2 cellular contexts compared by ENCODE assay signal in the genomic region with DNA sequence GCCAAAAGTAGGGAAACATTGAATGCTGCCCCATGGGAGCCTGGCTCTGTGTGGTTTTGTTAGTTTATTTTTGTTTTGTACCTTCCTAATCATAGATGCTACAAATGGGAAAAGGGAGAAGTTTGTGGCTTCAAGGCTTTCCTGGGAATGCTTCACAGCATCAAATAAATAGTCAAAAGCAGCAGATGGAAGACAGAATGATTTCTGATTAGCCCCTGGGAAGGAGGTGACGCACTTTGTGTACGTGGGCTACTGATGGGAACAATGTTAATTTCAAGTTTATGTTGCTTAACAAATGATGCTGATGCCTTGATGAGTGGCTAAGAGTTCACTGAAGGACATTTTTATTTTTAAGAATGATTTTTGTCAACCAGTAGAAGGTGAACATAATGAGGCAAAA.
A peak's percentile ranks its signal among the peaks of the same experiment; 100 is the strongest.
TF ChIP-seq lines count a peak whose summit lies in the region.

No MANE protein-coding gene starts in this region.

TF ChIP-seq in HCT116, 20 proteins besides CTCF, POLR2A, EP300 and RAD21 (continued from another document):
- TF ChIP-seq, protein P1, sequence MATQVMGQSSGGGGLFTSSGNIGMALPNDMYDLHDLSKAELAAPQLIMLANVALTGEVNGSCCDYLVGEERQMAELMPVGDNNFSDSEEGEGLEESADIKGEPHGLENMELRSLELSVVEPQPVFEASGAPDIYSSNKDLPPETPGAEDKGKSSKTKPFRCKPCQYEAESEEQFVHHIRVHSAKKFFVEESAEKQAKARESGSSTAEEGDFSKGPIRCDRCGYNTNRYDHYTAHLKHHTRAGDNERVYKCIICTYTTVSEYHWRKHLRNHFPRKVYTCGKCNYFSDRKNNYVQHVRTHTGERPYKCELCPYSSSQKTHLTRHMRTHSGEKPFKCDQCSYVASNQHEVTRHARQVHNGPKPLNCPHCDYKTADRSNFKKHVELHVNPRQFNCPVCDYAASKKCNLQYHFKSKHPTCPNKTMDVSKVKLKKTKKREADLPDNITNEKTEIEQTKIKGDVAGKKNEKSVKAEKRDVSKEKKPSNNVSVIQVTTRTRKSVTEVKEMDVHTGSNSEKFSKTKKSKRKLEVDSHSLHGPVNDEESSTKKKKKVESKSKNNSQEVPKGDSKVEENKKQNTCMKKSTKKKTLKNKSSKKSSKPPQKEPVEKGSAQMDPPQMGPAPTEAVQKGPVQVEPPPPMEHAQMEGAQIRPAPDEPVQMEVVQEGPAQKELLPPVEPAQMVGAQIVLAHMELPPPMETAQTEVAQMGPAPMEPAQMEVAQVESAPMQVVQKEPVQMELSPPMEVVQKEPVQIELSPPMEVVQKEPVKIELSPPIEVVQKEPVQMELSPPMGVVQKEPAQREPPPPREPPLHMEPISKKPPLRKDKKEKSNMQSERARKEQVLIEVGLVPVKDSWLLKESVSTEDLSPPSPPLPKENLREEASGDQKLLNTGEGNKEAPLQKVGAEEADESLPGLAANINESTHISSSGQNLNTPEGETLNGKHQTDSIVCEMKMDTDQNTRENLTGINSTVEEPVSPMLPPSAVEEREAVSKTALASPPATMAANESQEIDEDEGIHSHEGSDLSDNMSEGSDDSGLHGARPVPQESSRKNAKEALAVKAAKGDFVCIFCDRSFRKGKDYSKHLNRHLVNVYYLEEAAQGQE (IDR thresholded peaks at IDR 0.05; ENCODE audit: low read depth): no peak
- no peak for TF ChIP-seq SIN3A (IDR thresholded peaks at IDR 0.05; ENCODE audit: low read depth)
- TF ChIP-seq SP1 (IDR thresholded peaks at IDR 0.05; ENCODE audit: low read depth): no peak
- no peak for TF ChIP-seq ZFX (IDR thresholded peaks at IDR 0.05)

TF ChIP-seq in SK-N-SH treated with all-trans-retinoic acid at 6 μM for 48 hours, 23 proteins besides CTCF, POLR2A, EP300 and RAD21 (continued from another document):
- peak; percentile 61; the same call in 1 of the 2 replicates for TF ChIP-seq CSRNP3 (CRISPR knock-in tag; IDR thresholded peaks at IDR 0.05)
- TF ChIP-seq, protein P2, sequence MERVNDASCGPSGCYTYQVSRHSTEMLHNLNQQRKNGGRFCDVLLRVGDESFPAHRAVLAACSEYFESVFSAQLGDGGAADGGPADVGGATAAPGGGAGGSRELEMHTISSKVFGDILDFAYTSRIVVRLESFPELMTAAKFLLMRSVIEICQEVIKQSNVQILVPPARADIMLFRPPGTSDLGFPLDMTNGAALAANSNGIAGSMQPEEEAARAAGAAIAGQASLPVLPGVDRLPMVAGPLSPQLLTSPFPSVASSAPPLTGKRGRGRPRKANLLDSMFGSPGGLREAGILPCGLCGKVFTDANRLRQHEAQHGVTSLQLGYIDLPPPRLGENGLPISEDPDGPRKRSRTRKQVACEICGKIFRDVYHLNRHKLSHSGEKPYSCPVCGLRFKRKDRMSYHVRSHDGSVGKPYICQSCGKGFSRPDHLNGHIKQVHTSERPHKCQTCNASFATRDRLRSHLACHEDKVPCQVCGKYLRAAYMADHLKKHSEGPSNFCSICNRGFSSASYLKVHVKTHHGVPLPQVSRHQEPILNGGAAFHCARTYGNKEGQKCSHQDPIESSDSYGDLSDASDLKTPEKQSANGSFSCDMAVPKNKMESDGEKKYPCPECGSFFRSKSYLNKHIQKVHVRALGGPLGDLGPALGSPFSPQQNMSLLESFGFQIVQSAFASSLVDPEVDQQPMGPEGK (CRISPR knock-in tag; IDR thresholded peaks at IDR 0.05; ENCODE audit: borderline replicate concordance): peak; percentile 11; the same call in 1 of the 2 replicates
TF ChIP-seq in SK-N-SH treated with all-trans-retinoic acid at 6 μM for 48 hours: peak in this region for 9.
